8 cellular contexts compared by ENCODE assay signal in the genomic region with DNA sequence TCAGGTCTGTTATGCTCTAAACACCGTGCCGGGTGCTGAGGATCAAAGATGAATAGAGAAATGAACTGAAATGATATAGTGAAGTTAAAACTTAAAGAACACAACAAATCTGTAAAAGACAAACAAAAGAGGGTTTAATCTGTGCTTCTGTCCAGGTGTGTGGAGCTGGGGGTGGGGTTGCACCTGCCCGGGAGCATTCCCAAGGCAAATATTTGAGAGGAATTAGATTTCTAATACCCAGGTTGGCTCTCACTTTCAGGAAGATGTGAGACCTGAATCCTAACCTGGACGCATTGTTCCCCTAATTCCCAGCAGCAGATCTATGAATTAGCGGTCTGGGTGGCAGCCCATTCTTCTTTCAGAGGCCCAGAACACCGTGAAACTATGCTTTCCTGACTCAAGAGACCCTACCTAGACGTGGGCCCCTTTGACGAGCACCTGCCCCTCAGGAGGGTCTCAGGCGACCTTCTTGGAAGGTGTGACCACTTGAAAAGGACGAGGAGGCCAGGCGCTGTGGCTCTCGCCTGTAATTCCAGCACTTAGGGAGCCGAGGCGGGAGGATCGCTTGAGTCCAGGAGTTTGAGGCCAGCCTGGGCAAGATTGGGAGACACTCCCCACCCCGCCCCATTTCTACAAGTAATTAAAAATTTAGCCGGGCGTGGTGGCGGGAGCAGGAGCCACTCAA. TPM values are rescaled to one million over a fixed set of nuclear protein-coding genes. Genes with fewer than 3 reads are reported as not detected.
A peak's percentile ranks its signal among the peaks of the same experiment; 100 is the strongest.
DNase-seq lines count a peak whose midpoint lies in the region; ATAC-seq and TF ChIP-seq lines count a peak whose summit lies in the region.

No MANE protein-coding gene starts in this region.

- H3K9me3 Mint-ChIP-seq in activated naive CD4-positive, alpha-beta T cell treated with anti-CD3 and anti-CD28 coated beads, Interleukin-2, amount 10 ng/mL, durations not matched to agents 7 days and 5 days = no peaks in the 10 kb centered on the region

- TF ChIP-seq POLR2A in lower leg skin (IDR thresholded peaks at IDR 0.05) = no peak

- peak overlapping the region; percentile 90 for H3K4me3 Mint-ChIP-seq in activated naive CD4-positive, alpha-beta T cell treated with anti-CD3 and anti-CD28 coated beads, Interleukin-2, amount 10 ng/mL, durations not matched to agents 7 days and 5 days

- no peaks in the 10 kb centered on the region for H3K36me3 ChIP-seq in upper lobe of right lung

- no peaks in the 10 kb centered on the region for H3K9me3 ChIP-seq in upper lobe of right lung

- peaks cover 16% of the 10 kb centered on the region for H3K36me3 Mint-ChIP-seq in activated naive CD4-positive, alpha-beta T cell treated with anti-CD3 and anti-CD28 coated beads, Interleukin-2, amount 10 ng/mL, durations not matched to agents 7 days and 5 days

- DNase-seq in activated naive CD4-positive, alpha-beta T cell treated with anti-CD3 and anti-CD28 coated beads, Interleukin-2, amount 10 ng/mL, durations not matched to agents 7 days and 5 days = no peak
- DNase-seq in activated naive CD4-positive, alpha-beta T cell (lab: John Stamatoyannopoulos, UW) = no peak
- DNase-seq in lower leg skin (ENCODE audit: low spot score in 2 of 2) (peak; percentile 24 to 88), upper lobe of right lung (no peak), DMS153 treated with DMSO at 0.1 percent for 48 hours (lab: John Stamatoyannopoulos, UW; ENCODE audit: unreplicated experiment) (no peak)

- WGBS in lower leg skin, 2 donors = 23 to 26% methylated on average over 19 of the region's 19 CpGs

- H3K4me3 ChIP-seq in lower leg skin (ENCODE audit: low read depth, poor library complexity, severe bottlenecking) (peak overlapping the region; percentile 75), upper lobe of right lung (peak overlapping the region; percentile 79)

- CTCF ChIA-PET in activated naive CD4-positive, alpha-beta T cell treated with anti-CD3 and anti-CD28 coated beads, Interleukin-2, amount 10 ng/mL, durations not matched to agents 7 days and 5 days (lab: Charles Lee) = no interaction called here

- no peak for TF ChIP-seq CTCF in lower leg skin (IDR thresholded peaks at IDR 0.05)
- TF ChIP-seq CTCF in upper lobe of right lung (IDR thresholded peaks at IDR 0.05) = no peak

- intact Hi-C loops in lower leg skin (cut with DNase I; ENCODE audit: low total_unique reads) = no loop called here
- intact Hi-C loops in upper lobe of right lung (cut with DNase I) = no loop called here

- ATAC-seq in upper lobe of right lung (no peak), HG03135 (IDR thresholded peaks at IDR 0.05; ENCODE audit: unreplicated experiment) (no peak), GM21367 (IDR thresholded peaks at IDR 0.05; ENCODE audit: unreplicated experiment) (no peak)

- peak overlapping the region; percentile 95 for H3K27ac Mint-ChIP-seq in activated naive CD4-positive, alpha-beta T cell treated with anti-CD3 and anti-CD28 coated beads, Interleukin-2, amount 10 ng/mL, durations not matched to agents 7 days and 5 days

- no peaks in the 10 kb centered on the region for H3K27me3 Mint-ChIP-seq in activated naive CD4-positive, alpha-beta T cell treated with anti-CD3 and anti-CD28 coated beads, Interleukin-2, amount 10 ng/mL, durations not matched to agents 7 days and 5 days

- peaks cover 56% of the 10 kb centered on the region for H3K4me1 Mint-ChIP-seq in activated naive CD4-positive, alpha-beta T cell treated with anti-CD3 and anti-CD28 coated beads, Interleukin-2, amount 10 ng/mL, durations not matched to agents 7 days and 5 days

- H3K27ac ChIP-seq in angular gyrus (ENCODE audit: low read depth, low read length) (peak overlapping the region; percentile 93), upper lobe of right lung (peak overlapping the region; percentile 95)

- peaks cover 24% of the 10 kb centered on the region for H3K4me1 ChIP-seq in upper lobe of right lung

- H3K27me3 ChIP-seq in upper lobe of right lung = no peaks in the 10 kb centered on the region

RNA-seq across cellular contexts. Expression of a gene that starts 0.7 kb away (rescaled TPM):
- total RNA-seq in lower leg skin = 10 to 100 TPM; 11.4 to 18.1 (median 13.5) TPM
- 31.0 TPM for total RNA-seq in upper lobe of right lung

RNA-seq across cellular contexts. Expression of a gene that starts 7.4 kb away (rescaled TPM):
- total RNA-seq in lower leg skin = 1 to 10 TPM in 2 of 4 donors, under 1 TPM in 1, not detected in 1; 0.27 to 3.7 (median 2.6) TPM
- 7.4 TPM for total RNA-seq in upper lobe of right lung

RNA-seq across cellular contexts. Expression of a gene that starts 22.2 kb away (rescaled TPM):
- total RNA-seq in lower leg skin (10 to 100 TPM in 2 of 4 donors, 1 to 10 TPM in 2; 4.5 to 18.8 (median 10.0) TPM), upper lobe of right lung (29.9 TPM)

RNA-seq across cellular contexts. Expression of a gene that starts 38.7 kb away (rescaled TPM):
- total RNA-seq in lower leg skin = 10 to 100 TPM in 3 of 4 donors, 1 to 10 TPM in 1; 6.2 to 19.0 (median 15.7) TPM
- total RNA-seq in upper lobe of right lung = 28.3 TPM

RNA-seq across cellular contexts. Expression of a gene that starts 39.9 kb away (rescaled TPM):
- total RNA-seq in lower leg skin (10 to 100 TPM; 11.2 to 32.0 (median 15.9) TPM), upper lobe of right lung (57.1 TPM)

Comparison
In these comparisons a context has a peak if more than half of its experiments do, and no peak if none do; other contexts are left out.
1. DNase-seq: peak in lower leg skin (2 of 2); none in activated naive CD4-positive, alpha-beta T cell treated with anti-CD3 and anti-CD28 coated beads, Interleukin-2, amount 10 ng/mL, durations not matched to agents 7 days and 5 days (single experiment), activated naive CD4-positive, alpha-beta T cell (0 of 4), upper lobe of right lung (single experiment) and DMS153 treated with DMSO at 0.1 percent for 48 hours (single experiment).